21 cellular contexts compared by ENCODE assay signal in genomic region chr10:7102084-7102483, GRCh38.
"Had no signal": no experiment of that assay in that cellular context is flagged by ENCODE, and none has a peak within 500 bp of the region (broad histone marks: within the 10 kb centered on the region; RNA-seq: fewer than 3 reads in every experiment).

No MANE protein-coding gene starts in this region.

- H3K27ac ChIP-seq: brain microvascular endothelial cell, esophagus squamous epithelium, gastrocnemius medialis, hepatocyte, thoracic aorta had no signal

- ATAC-seq: activated CD8-positive, alpha-beta T cell treated with anti-CD3 and anti-CD28 coated beads, Interleukin-2, amount 10 ng/mL, durations not matched to agents 7 days and 5 days; gastrocnemius medialis; left lobe of liver; natural killer cell treated with Interleukin-12 subunit alpha and Interleukin-12 subunit beta and Interleukin-15 and Interleukin-18, amount 100 ng/mL, for 72 hours; stimulated activated naive CD8-positive, alpha-beta T cell treated with anti-CD3 and anti-CD28 coated beads, Interleukin-15, amount 100 ng/mL, for 72 hours had no signal

- H3K36me3 ChIP-seq: brain microvascular endothelial cell, esophagus squamous epithelium, gastrocnemius medialis, thoracic aorta had no signal

- H3K9me3 ChIP-seq: esophagus squamous epithelium, gastrocnemius medialis, thoracic aorta had no signal

- H3K4me3 ChIP-seq: esophagus squamous epithelium, gastrocnemius medialis, hepatocyte, smooth muscle cell, thoracic aorta had no signal

- H3K4me1 ChIP-seq: esophagus squamous epithelium, gastrocnemius medialis had no signal

- DNase-seq: activated B cell treated with CpG ODN at 0.5 μM for 24 hours; activated CD4-positive, alpha-beta T cell treated with anti-CD3 and anti-CD28 coated beads for 48 hours; activated CD8-positive, alpha-beta memory T cell treated with anti-CD3 and anti-CD28 coated beads, Interleukin-2, amount 50 U/mL, for 4 hours; activated CD8-positive, alpha-beta T cell treated with anti-CD3 and anti-CD28 coated beads, Interleukin-2, amount 10 ng/mL, durations not matched to agents 7 days and 5 days; activated naive CD8-positive, alpha-beta T cell treated with anti-CD3 and anti-CD28 coated beads, Interleukin-2, amount 10 ng/mL, durations not matched to agents 7 days and 5 days; activated T-cell treated with anti-CD3 and anti-CD28 coated beads, Interleukin-2, amount 50 U/mL, for 72 hours; brain microvascular endothelial cell; cortex of kidney; effector CD4-positive, alpha-beta T cell; esophagus squamous epithelium; gastrocnemius medialis; islet precursor cell; posterior cingulate gyrus; retina; stimulated activated naive CD8-positive, alpha-beta T cell treated with anti-CD3 and anti-CD28 coated beads, Interleukin-15, amount 100 ng/mL, for 72 hours; SW 1271 had no signal

- H3K27me3 ChIP-seq: brain microvascular endothelial cell, esophagus squamous epithelium, gastrocnemius medialis, hepatocyte had no signal
